ENCODE assay signal across 22 cellular contexts in the genomic region with DNA sequence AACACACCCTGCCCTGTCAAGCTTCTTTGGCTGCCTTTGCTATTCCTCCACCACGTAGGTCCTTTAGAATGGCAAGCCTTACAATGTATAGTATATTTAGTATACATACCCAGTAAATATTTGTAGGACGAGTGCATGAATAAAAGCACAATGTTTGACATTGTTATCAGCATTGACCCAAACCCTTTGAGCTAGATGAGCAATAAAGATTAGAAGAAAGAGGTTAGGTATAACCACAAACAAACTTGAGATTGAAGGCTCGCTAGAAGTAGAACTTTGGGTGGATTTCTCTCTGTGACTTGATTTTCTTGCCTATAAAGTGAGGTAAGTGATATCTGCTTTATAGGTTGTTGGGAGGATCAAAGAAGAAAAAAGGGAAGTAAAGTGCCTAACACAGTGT.
"Had no signal": no experiment of that assay in that cellular context is flagged by ENCODE, and none has a peak within 500 bp of the region (broad histone marks: within the 10 kb centered on the region; RNA-seq: fewer than 3 reads in every experiment).

No MANE protein-coding gene starts in this region.

- H3K27ac ChIP-seq: body of pancreas, cardiac muscle cell, left ventricle myocardium inferior, sigmoid colon, testis, upper lobe of left lung had no signal

- H3K4me1 Mint-ChIP-seq: activated CD4-positive, alpha-beta T cell treated with anti-CD3 and anti-CD28 coated beads, Interleukin-2, amount 10 ng/mL, durations not matched to agents 7 days and 5 days; activated naive CD8-positive, alpha-beta T cell treated with anti-CD3 and anti-CD28 coated beads, Interleukin-2, amount 50 U/mL, for 24 hours; immature natural killer cell; stimulated activated memory B cell treated with anti-CD40 and anti-IgM and Interleukin-4, amounts not matched to agents 10 μg/mL and 1 μg/mL and 100 μg/mL, for 72 hours had no signal

- H3K27me3 ChIP-seq: body of pancreas, sigmoid colon, testis, upper lobe of left lung had no signal

- FAIRE-seq: endometrium had no signal

- ATAC-seq: activated CD4-positive, CD25-positive, alpha-beta regulatory T cell treated with anti-CD3 and anti-CD28 coated beads, Interleukin-2, amount 50 U/mL, for 24 hours; activated CD8-positive, alpha-beta T cell treated with anti-CD3 and anti-CD28 coated beads for 36 hours; activated naive CD8-positive, alpha-beta T cell treated with anti-CD3 and anti-CD28 coated beads, Interleukin-2, amount 50 U/mL, for 24 hours; body of pancreas; stimulated activated memory B cell treated with anti-CD40 and anti-IgM and Interleukin-4, amounts not matched to agents 10 μg/mL and 1 μg/mL and 100 μg/mL, for 72 hours had no signal

- H3K4me1 ChIP-seq: sigmoid colon, upper lobe of left lung had no signal

- H3K4me3 ChIP-seq: body of pancreas, cardiac muscle cell, left ventricle myocardium inferior, sigmoid colon, smooth muscle cell, testis, upper lobe of left lung had no signal

- H3K27ac Mint-ChIP-seq: activated CD4-positive, alpha-beta T cell treated with anti-CD3 and anti-CD28 coated beads, Interleukin-2, amount 10 ng/mL, durations not matched to agents 7 days and 5 days; activated CD8-positive, alpha-beta T cell treated with anti-CD3 and anti-CD28 coated beads for 36 hours; activated naive CD8-positive, alpha-beta T cell treated with anti-CD3 and anti-CD28 coated beads, Interleukin-2, amount 50 U/mL, for 24 hours; activated T-helper 1 cell treated with anti-CD3 and anti-CD28 coated beads, Interleukin-12 subunit alpha, Interleukin-12 subunit beta, Interleukin-2, Interleukin-4 antibody, amounts not matched to agents 30 ng/mL and 10 ng/mL and 1 ng/mL, durations not matched to agents 14 hours and 24 hours and 36 hours; immature natural killer cell; mesothelial cell of epicardium; stimulated activated memory B cell treated with anti-CD40 and anti-IgM and Interleukin-4, amounts not matched to agents 10 μg/mL and 1 μg/mL and 100 μg/mL, for 72 hours had no signal

- H3K36me3 ChIP-seq: cardiac muscle cell, left ventricle myocardium inferior, sigmoid colon, upper lobe of left lung had no signal

- H3K4me3 Mint-ChIP-seq: activated CD4-positive, alpha-beta T cell treated with anti-CD3 and anti-CD28 coated beads, Interleukin-2, amount 10 ng/mL, durations not matched to agents 7 days and 5 days; activated CD8-positive, alpha-beta T cell treated with anti-CD3 and anti-CD28 coated beads for 36 hours; activated naive CD8-positive, alpha-beta T cell treated with anti-CD3 and anti-CD28 coated beads, Interleukin-2, amount 50 U/mL, for 24 hours; activated T-helper 1 cell treated with anti-CD3 and anti-CD28 coated beads, Interleukin-12 subunit alpha, Interleukin-12 subunit beta, Interleukin-2, Interleukin-4 antibody, amounts not matched to agents 30 ng/mL and 10 ng/mL and 1 ng/mL, durations not matched to agents 14 hours and 24 hours and 36 hours; immature natural killer cell; mesothelial cell of epicardium; neural crest cell; stimulated activated memory B cell treated with anti-CD40 and anti-IgM and Interleukin-4, amounts not matched to agents 10 μg/mL and 1 μg/mL and 100 μg/mL, for 72 hours had no signal

- DNase-seq: activated CD4-positive, alpha-beta T cell treated with anti-CD3 and anti-CD28 coated beads, Interleukin-2, amount 10 ng/mL, durations not matched to agents 7 days and 5 days; activated CD8-positive, alpha-beta T cell treated with anti-CD3 and anti-CD28 coated beads for 36 hours; activated gamma-delta T cell; activated naive CD4-positive, alpha-beta T cell treated with anti-CD3 and anti-CD28 coated beads, Interleukin-2, amount 50 U/mL, for 16 hours; activated naive CD8-positive, alpha-beta T cell treated with anti-CD3 and anti-CD28 coated beads, Interleukin-2, amount 50 U/mL, for 24 hours; immature natural killer cell; left ventricle myocardium inferior; posterior cingulate gyrus; sigmoid colon; stimulated activated CD4-positive, alpha-beta T cell treated with anti-CD3 and anti-CD28 coated beads, Interleukin-15, amount 100 ng/mL, for 24 hours; T-helper 2 cell; testis; upper lobe of left lung had no signal

- H3K9me3 Mint-ChIP-seq: activated CD4-positive, alpha-beta T cell treated with anti-CD3 and anti-CD28 coated beads, Interleukin-2, amount 10 ng/mL, durations not matched to agents 7 days and 5 days; activated CD8-positive, alpha-beta T cell treated with anti-CD3 and anti-CD28 coated beads for 36 hours; activated naive CD8-positive, alpha-beta T cell treated with anti-CD3 and anti-CD28 coated beads, Interleukin-2, amount 50 U/mL, for 24 hours; activated T-helper 1 cell treated with anti-CD3 and anti-CD28 coated beads, Interleukin-12 subunit alpha, Interleukin-12 subunit beta, Interleukin-2, Interleukin-4 antibody, amounts not matched to agents 30 ng/mL and 10 ng/mL and 1 ng/mL, durations not matched to agents 14 hours and 24 hours and 36 hours; immature natural killer cell; mesothelial cell of epicardium; neural crest cell; stimulated activated memory B cell treated with anti-CD40 and anti-IgM and Interleukin-4, amounts not matched to agents 10 μg/mL and 1 μg/mL and 100 μg/mL, for 72 hours had no signal

- H3K27me3 Mint-ChIP-seq: activated CD4-positive, alpha-beta T cell treated with anti-CD3 and anti-CD28 coated beads, Interleukin-2, amount 10 ng/mL, durations not matched to agents 7 days and 5 days; activated CD8-positive, alpha-beta T cell treated with anti-CD3 and anti-CD28 coated beads for 36 hours; activated naive CD8-positive, alpha-beta T cell treated with anti-CD3 and anti-CD28 coated beads, Interleukin-2, amount 50 U/mL, for 24 hours; stimulated activated memory B cell treated with anti-CD40 and anti-IgM and Interleukin-4, amounts not matched to agents 10 μg/mL and 1 μg/mL and 100 μg/mL, for 72 hours had no signal

- H3K9me3 ChIP-seq: body of pancreas, left ventricle myocardium inferior, sigmoid colon, testis, upper lobe of left lung had no signal
